29 cellular contexts compared by ENCODE assay signal in the genomic region with DNA sequence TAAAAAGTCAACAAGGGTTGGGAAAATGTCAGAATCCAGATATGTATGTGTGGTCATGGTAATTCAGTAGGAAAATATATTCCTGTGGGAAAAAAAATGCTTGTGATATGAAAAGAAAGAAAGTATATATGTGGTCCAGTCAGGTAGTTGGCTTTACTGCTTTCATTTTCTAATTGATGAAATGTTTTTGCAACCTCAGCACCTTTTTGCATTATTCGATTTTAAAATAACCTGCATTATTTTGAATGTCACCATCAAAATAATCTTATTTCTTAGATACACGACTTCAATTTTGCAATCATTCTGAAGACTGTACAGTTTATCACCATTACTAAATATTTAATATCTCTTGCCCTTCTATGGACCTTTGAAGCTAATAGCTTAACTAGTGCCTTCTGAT.
"Had no signal": no experiment of that assay in that cellular context is flagged by ENCODE, and none has a peak within 500 bp of the region (broad histone marks: within the 10 kb centered on the region; RNA-seq: fewer than 3 reads in every experiment).

No MANE protein-coding gene starts in this region.

- H3K9ac ChIP-seq: neural progenitor cell, parathyroid adenoma had no signal

- H3K4me1 ChIP-seq: neural progenitor cell, parathyroid adenoma, psoas muscle, spleen, stomach, testis, tibial artery, transverse colon, upper lobe of right lung, uterus had no signal

- H3K36me3 Mint-ChIP-seq: naive thymus-derived CD4-positive, alpha-beta T cell; natural killer cell; neural progenitor cell; stimulated activated effector memory CD8-positive, alpha-beta T cell treated with anti-CD3 and anti-CD28 coated beads, Interleukin-12 subunit alpha, Interleukin-12 subunit beta, amount 100 ng/mL, for 72 hours; stimulated activated naive B cell treated with anti-CD40 and anti-IgM and Interleukin-4, amounts not matched to agents 10 μg/mL and 1 μg/mL and 100 μg/mL, for 72 hours; type B pancreatic cell had no signal

- H3K27me3 Mint-ChIP-seq: naive thymus-derived CD4-positive, alpha-beta T cell; progenitor cell of endocrine pancreas; stimulated activated naive B cell treated with anti-CD40 and anti-IgM and Interleukin-4, amounts not matched to agents 10 μg/mL and 1 μg/mL and 100 μg/mL, for 72 hours; stimulated activated naive CD8-positive, alpha-beta T cell treated with anti-CD3 and anti-CD28 coated beads, Interleukin-15, Interleukin-2, amounts not matched to agents 100 ng/mL and 50 ng/mL, for 24 hours; type B pancreatic cell had no signal

- H3K4me3 Mint-ChIP-seq: naive thymus-derived CD4-positive, alpha-beta T cell; natural killer cell; nephron; neural progenitor cell; stimulated activated effector memory CD8-positive, alpha-beta T cell treated with anti-CD3 and anti-CD28 coated beads, Interleukin-12 subunit alpha, Interleukin-12 subunit beta, amount 100 ng/mL, for 72 hours; stimulated activated naive B cell treated with anti-CD40 and anti-IgM and Interleukin-4, amounts not matched to agents 10 μg/mL and 1 μg/mL and 100 μg/mL, for 72 hours; stimulated activated naive CD8-positive, alpha-beta T cell treated with anti-CD3 and anti-CD28 coated beads, Interleukin-15, Interleukin-2, amounts not matched to agents 100 ng/mL and 50 ng/mL, for 24 hours; type B pancreatic cell had no signal

- H3K9me3 Mint-ChIP-seq: stimulated activated naive B cell treated with anti-CD40 and anti-IgM and Interleukin-4, amounts not matched to agents 10 μg/mL and 1 μg/mL and 100 μg/mL, for 72 hours; stimulated activated naive CD8-positive, alpha-beta T cell treated with anti-CD3 and anti-CD28 coated beads, Interleukin-15, Interleukin-2, amounts not matched to agents 100 ng/mL and 50 ng/mL, for 24 hours; type B pancreatic cell had no signal

- DNase-seq: naive thymus-derived CD4-positive, alpha-beta T cell; natural killer cell; occipital lobe; ovary; posterior cingulate gyrus; psoas muscle; right cardiac atrium; spleen; stimulated activated CD4-positive, alpha-beta T cell treated with anti-CD3 and anti-CD28 coated beads, Interleukin-12 subunit alpha, Interleukin-12 subunit beta, amount 100 ng/mL, for 4 hours; stimulated activated CD4-positive, alpha-beta T cell treated with anti-CD3 and anti-CD28 coated beads, Interleukin-1b, Interleukin-23, amount 100 ng/mL, for 48 hours; stimulated activated CD4-positive, alpha-beta T cell treated with anti-CD3 and anti-CD28 coated beads, Interleukin-4, amount 100 ng/mL, for 24 hours; stimulated activated naive B cell treated with anti-CD40 and anti-IgM and Interleukin-4, amounts not matched to agents 10 μg/mL and 1 μg/mL and 100 μg/mL, for 72 hours; stimulated activated naive CD4-positive, alpha-beta T cell treated with Interleukin-2 at 50 U/mL for 16 hours; stomach; testis; tibial artery; transverse colon; upper lobe of right lung; uterus had no signal

- H2AFZ ChIP-seq: neural progenitor cell, parathyroid adenoma had no signal

- H3K4me2 ChIP-seq: neural progenitor cell, smooth muscle cell had no signal

- H3K27ac Mint-ChIP-seq: naive thymus-derived CD4-positive, alpha-beta T cell; natural killer cell; nephron; neural progenitor cell; progenitor cell of endocrine pancreas; stimulated activated effector memory CD8-positive, alpha-beta T cell treated with anti-CD3 and anti-CD28 coated beads, Interleukin-12 subunit alpha, Interleukin-12 subunit beta, amount 100 ng/mL, for 72 hours; stimulated activated naive B cell treated with anti-CD40 and anti-IgM and Interleukin-4, amounts not matched to agents 10 μg/mL and 1 μg/mL and 100 μg/mL, for 72 hours; stimulated activated naive CD8-positive, alpha-beta T cell treated with anti-CD3 and anti-CD28 coated beads, Interleukin-15, Interleukin-2, amounts not matched to agents 100 ng/mL and 50 ng/mL, for 24 hours; type B pancreatic cell had no signal

- H3K27me3 ChIP-seq: neural progenitor cell, spleen, stomach, testis, tibial artery, transverse colon, upper lobe of right lung, uterus had no signal

- H3K4me1 Mint-ChIP-seq: naive thymus-derived CD4-positive, alpha-beta T cell; natural killer cell; nephron; neural progenitor cell; stimulated activated effector memory CD8-positive, alpha-beta T cell treated with anti-CD3 and anti-CD28 coated beads, Interleukin-12 subunit alpha, Interleukin-12 subunit beta, amount 100 ng/mL, for 72 hours; stimulated activated naive B cell treated with anti-CD40 and anti-IgM and Interleukin-4, amounts not matched to agents 10 μg/mL and 1 μg/mL and 100 μg/mL, for 72 hours had no signal

- H3K27ac ChIP-seq: neural progenitor cell, ovary, parathyroid adenoma, psoas muscle, skin epidermis, spleen, stomach, testis, tibial artery, transverse colon, upper lobe of right lung, uterus had no signal

- H3K4me3 ChIP-seq: neural progenitor cell, ovary, psoas muscle, skin epidermis, smooth muscle cell, spleen, stomach, testis, tibial artery, transverse colon, upper lobe of right lung, uterus had no signal

- H3K79me2 ChIP-seq: parathyroid adenoma had no signal

- H3K36me3 ChIP-seq: neural progenitor cell, ovary, spleen, stomach, tibial artery, transverse colon, upper lobe of right lung, uterus had no signal

- ATAC-seq: naive thymus-derived CD4-positive, alpha-beta T cell; natural killer cell; psoas muscle; right cardiac atrium; sciatic nerve; stimulated activated effector memory CD8-positive, alpha-beta T cell treated with anti-CD3 and anti-CD28 coated beads, Interleukin-12 subunit alpha, Interleukin-12 subunit beta, amount 100 ng/mL, for 72 hours; stimulated activated naive B cell treated with anti-CD40 and anti-IgM and Interleukin-4, amounts not matched to agents 10 μg/mL and 1 μg/mL and 100 μg/mL, for 72 hours; upper lobe of right lung had no signal

- H3K9me3 ChIP-seq: ovary, spleen, stomach, testis, tibial artery, transverse colon, upper lobe of right lung, uterus had no signal
